Comparison of ENCODE assay signal across 9 cellular contexts in the genomic region with DNA sequence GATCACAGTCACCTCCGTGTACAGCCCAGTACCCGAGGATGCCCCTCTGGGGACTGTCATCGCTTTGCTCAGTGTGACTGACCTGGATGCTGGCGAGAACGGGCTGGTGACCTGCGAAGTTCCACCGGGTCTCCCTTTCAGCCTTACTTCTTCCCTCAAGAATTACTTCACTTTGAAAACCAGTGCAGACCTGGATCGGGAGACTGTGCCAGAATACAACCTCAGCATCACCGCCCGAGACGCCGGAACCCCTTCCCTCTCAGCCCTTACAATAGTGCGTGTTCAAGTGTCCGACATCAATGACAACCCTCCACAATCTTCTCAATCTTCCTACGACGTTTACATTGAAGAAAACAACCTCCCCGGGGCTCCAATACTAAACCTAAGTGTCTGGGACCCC. TPM values are rescaled to one million over a fixed set of nuclear protein-coding genes. Genes with fewer than 3 reads are reported as not detected.
DNase-seq lines count a peak whose midpoint lies in the region; ATAC-seq and TF ChIP-seq lines count a peak whose summit lies in the region.
"Had no signal": no experiment of that assay in that cellular context is flagged by ENCODE, and none has a peak within 500 bp of the region (broad histone marks: within the 10 kb centered on the region; RNA-seq: fewer than 3 reads in every experiment).

No MANE protein-coding gene starts in this region.

- H3K4me3 ChIP-seq in kidney epithelial cell (ENCODE audit: low read depth, low read length) = peak overlapping the region; percentile 50

- no peak for TF ChIP-seq CTCF in kidney epithelial cell (IDR thresholded peaks at IDR 0.05; ENCODE audit: insufficient read depth, low read length, poor library complexity, severe bottlenecking)

- no peak for ATAC-seq in activated CD4-positive, alpha-beta T cell treated with anti-CD3 and anti-CD28 coated beads for 36 hours
- ATAC-seq in activated naive CD8-positive, alpha-beta T cell treated with anti-CD3 and anti-CD28 coated beads, Interleukin-2, amount 10 ng/mL, durations not matched to agents 7 days and 5 days (ENCODE audit: low read depth) = no peak
- ATAC-seq in stimulated activated naive CD8-positive, alpha-beta T cell treated with anti-CD3 and anti-CD28 coated beads, Interleukin-15, amount 100 ng/mL, for 72 hours = no peak

- H3K27ac Mint-ChIP-seq in activated CD4-positive, alpha-beta T cell treated with anti-CD3 and anti-CD28 coated beads for 36 hours = no peak overlapping the region
- H3K27ac Mint-ChIP-seq in activated naive CD8-positive, alpha-beta T cell treated with anti-CD3 and anti-CD28 coated beads, Interleukin-2, amount 10 ng/mL, durations not matched to agents 7 days and 5 days = no peak overlapping the region
- H3K27ac Mint-ChIP-seq in stimulated activated naive CD8-positive, alpha-beta T cell treated with anti-CD3 and anti-CD28 coated beads, Interleukin-15, amount 100 ng/mL, for 72 hours = no peak overlapping the region

- peak overlapping the region; percentile 82 for H3K4me3 Mint-ChIP-seq in activated CD4-positive, alpha-beta T cell treated with anti-CD3 and anti-CD28 coated beads for 36 hours
- H3K4me3 Mint-ChIP-seq in activated naive CD8-positive, alpha-beta T cell treated with anti-CD3 and anti-CD28 coated beads, Interleukin-2, amount 10 ng/mL, durations not matched to agents 7 days and 5 days = peak overlapping the region; percentile 49
- peak overlapping the region; percentile 85 to 93 for H3K4me3 Mint-ChIP-seq in stimulated activated naive CD8-positive, alpha-beta T cell treated with anti-CD3 and anti-CD28 coated beads, Interleukin-15, amount 100 ng/mL, for 72 hours

- H3K27me3 ChIP-seq in kidney epithelial cell (ENCODE audit: control insufficient read depth, insufficient read depth, low read length) = peaks cover 9% of the 10 kb centered on the region

- no peak for DNase-seq in activated CD4-positive, alpha-beta T cell treated with anti-CD3 and anti-CD28 coated beads for 36 hours
- DNase-seq in activated CD4-positive, alpha-beta T cell treated with anti-CD3 and anti-CD28 coated beads for 4 hours = no peak
- no peak for DNase-seq in activated naive CD8-positive, alpha-beta T cell treated with anti-CD3 and anti-CD28 coated beads, Interleukin-2, amount 10 ng/mL, durations not matched to agents 7 days and 5 days
- DNase-seq in kidney epithelial cell (ENCODE audit: low read depth) (no peak), NCI-H2029 (lab: John Stamatoyannopoulos, UW) (no peak), T-helper 9 cell (no peak)
- no peak for DNase-seq in stimulated activated naive CD8-positive, alpha-beta T cell treated with anti-CD3 and anti-CD28 coated beads, Interleukin-15, amount 100 ng/mL, for 72 hours
- no peak for DNase-seq in activated CD4-positive, CD25-positive, alpha-beta regulatory T cell treated with anti-CD3 and anti-CD28 coated beads, Interleukin-2, amount 50 U/mL, for 72 hours
- DNase-seq: central memory CD4-positive, alpha-beta T cell had no signal

- H3K27me3 Mint-ChIP-seq in activated CD4-positive, alpha-beta T cell treated with anti-CD3 and anti-CD28 coated beads for 36 hours = peaks cover 53% of the 10 kb centered on the region
- H3K27me3 Mint-ChIP-seq in activated naive CD8-positive, alpha-beta T cell treated with anti-CD3 and anti-CD28 coated beads, Interleukin-2, amount 10 ng/mL, durations not matched to agents 7 days and 5 days = peaks cover 78% of the 10 kb centered on the region
- peaks cover 84% of the 10 kb centered on the region for H3K27me3 Mint-ChIP-seq in stimulated activated naive CD8-positive, alpha-beta T cell treated with anti-CD3 and anti-CD28 coated beads, Interleukin-15, amount 100 ng/mL, for 72 hours

- CTCF ChIA-PET in activated CD4-positive, alpha-beta T cell treated with anti-CD3 and anti-CD28 coated beads for 36 hours (lab: Charles Lee) = interaction anchor here (0.8 to 2.0 kb wide), 4 partner anchors 16 to 72 kb away, joined by 3 to 7 read pairs (median 4); a partner anchor contains a TSS

- intact Hi-C loops in activated CD4-positive, alpha-beta T cell treated with anti-CD3 and anti-CD28 coated beads for 36 hours (cut with DNase I, micrococcal nuclease) = loop anchor here (5.0 kb wide), 3 partner anchors 35 to 55 kb away; a partner anchor contains a TSS

- H3K36me3 Mint-ChIP-seq in activated CD4-positive, alpha-beta T cell treated with anti-CD3 and anti-CD28 coated beads for 36 hours (ENCODE audit: low read depth) = no peaks in the 10 kb centered on the region
- no peaks in the 10 kb centered on the region for H3K36me3 Mint-ChIP-seq in activated naive CD8-positive, alpha-beta T cell treated with anti-CD3 and anti-CD28 coated beads, Interleukin-2, amount 10 ng/mL, durations not matched to agents 7 days and 5 days

- H3K4me1 Mint-ChIP-seq in activated CD4-positive, alpha-beta T cell treated with anti-CD3 and anti-CD28 coated beads for 36 hours = peaks cover 28% of the 10 kb centered on the region
- peaks cover 18% of the 10 kb centered on the region for H3K4me1 Mint-ChIP-seq in activated naive CD8-positive, alpha-beta T cell treated with anti-CD3 and anti-CD28 coated beads, Interleukin-2, amount 10 ng/mL, durations not matched to agents 7 days and 5 days
- H3K4me1 Mint-ChIP-seq in stimulated activated naive CD8-positive, alpha-beta T cell treated with anti-CD3 and anti-CD28 coated beads, Interleukin-15, amount 100 ng/mL, for 72 hours = peaks cover 33% of the 10 kb centered on the region

- POLR2A ChIA-PET in activated CD4-positive, alpha-beta T cell treated with anti-CD3 and anti-CD28 coated beads for 36 hours (lab: Charles Lee) = no interaction called here
- POLR2A ChIA-PET in activated naive CD8-positive, alpha-beta T cell treated with anti-CD3 and anti-CD28 coated beads, Interleukin-2, amount 10 ng/mL, durations not matched to agents 7 days and 5 days (lab: Charles Lee) = no interaction called here

- H3K36me3 ChIP-seq in kidney epithelial cell (ENCODE audit: control insufficient read depth, insufficient read depth, low read length) = no peaks in the 10 kb centered on the region

- H3K9me3 Mint-ChIP-seq in activated CD4-positive, alpha-beta T cell treated with anti-CD3 and anti-CD28 coated beads for 36 hours (ENCODE audit: low read depth) = no peaks in the 10 kb centered on the region
- no peaks in the 10 kb centered on the region for H3K9me3 Mint-ChIP-seq in activated naive CD8-positive, alpha-beta T cell treated with anti-CD3 and anti-CD28 coated beads, Interleukin-2, amount 10 ng/mL, durations not matched to agents 7 days and 5 days
- H3K9me3 Mint-ChIP-seq in stimulated activated naive CD8-positive, alpha-beta T cell treated with anti-CD3 and anti-CD28 coated beads, Interleukin-15, amount 100 ng/mL, for 72 hours = no peaks in the 10 kb centered on the region

RNA-seq across cellular contexts. Expression of a gene that starts 1.4 kb away (rescaled TPM):
- total RNA-seq in activated CD4-positive, alpha-beta T cell treated with anti-CD3 and anti-CD28 coated beads for 36 hours = under 1 TPM; 0.16 to 0.34 TPM
- not detected for total RNA-seq in activated naive CD8-positive, alpha-beta T cell treated with anti-CD3 and anti-CD28 coated beads, Interleukin-2, amount 10 ng/mL, durations not matched to agents 7 days and 5 days
- 41.9 and 47.3 TPM in 2 replicates for total RNA-seq in kidney epithelial cell

RNA-seq across cellular contexts. Expression of a gene that starts 7.7 kb away (rescaled TPM):
- not detected for total RNA-seq in activated CD4-positive, alpha-beta T cell treated with anti-CD3 and anti-CD28 coated beads for 36 hours
- total RNA-seq in activated naive CD8-positive, alpha-beta T cell treated with anti-CD3 and anti-CD28 coated beads, Interleukin-2, amount 10 ng/mL, durations not matched to agents 7 days and 5 days = not detected
- 0.62 and 1.1 TPM in 2 replicates for total RNA-seq in kidney epithelial cell

RNA-seq across cellular contexts. Expression of a gene that starts 11.7 kb away (rescaled TPM):
- not detected for total RNA-seq in activated CD4-positive, alpha-beta T cell treated with anti-CD3 and anti-CD28 coated beads for 36 hours
- not detected for total RNA-seq in activated naive CD8-positive, alpha-beta T cell treated with anti-CD3 and anti-CD28 coated beads, Interleukin-2, amount 10 ng/mL, durations not matched to agents 7 days and 5 days
- total RNA-seq in kidney epithelial cell = 0.54 and 0.89 TPM in 2 replicates

RNA-seq across cellular contexts. Expression of a gene that starts 46.9 kb away (rescaled TPM):
- total RNA-seq in activated CD4-positive, alpha-beta T cell treated with anti-CD3 and anti-CD28 coated beads for 36 hours = under 1 TPM; 0.07 to 0.09 TPM
- under 1 TPM in 1 of 2 experiments, not detected in 1; 0.11 TPM for total RNA-seq in activated naive CD8-positive, alpha-beta T cell treated with anti-CD3 and anti-CD28 coated beads, Interleukin-2, amount 10 ng/mL, durations not matched to agents 7 days and 5 days
- 2.1 and 3.6 TPM in 2 replicates for total RNA-seq in kidney epithelial cell

RNA-seq across cellular contexts. Expression of a gene that starts 56.3 kb away (rescaled TPM):
- total RNA-seq in activated CD4-positive, alpha-beta T cell treated with anti-CD3 and anti-CD28 coated beads for 36 hours = under 1 TPM in 1 of 2 experiments, not detected in 1; 0.07 TPM
- under 1 TPM; 0.08 to 0.09 TPM for total RNA-seq in activated naive CD8-positive, alpha-beta T cell treated with anti-CD3 and anti-CD28 coated beads, Interleukin-2, amount 10 ng/mL, durations not matched to agents 7 days and 5 days
- 6.7 and 7.4 TPM in 2 replicates for total RNA-seq in kidney epithelial cell

Comparison
In these comparisons a context has a peak if more than half of its experiments do, and no peak if none do; other contexts are left out.
1. RNA of a gene that starts 1.4 kb away (total RNA-seq): 41.9 to 47.3 TPM in kidney epithelial cell; 0.16 to 0.34 TPM in activated CD4-positive, alpha-beta T cell treated with anti-CD3 and anti-CD28 coated beads for 36 hours and not detected in activated naive CD8-positive, alpha-beta T cell treated with anti-CD3 and anti-CD28 coated beads, Interleukin-2, amount 10 ng/mL, durations not matched to agents 7 days and 5 days; every median in the first group is over 10 times any median in the second.
2. Peak in every context shown above with its lines, with median percentiles within 50 percentile points of each other: H3K4me3 Mint-ChIP-seq.